In genomic region chr2:102437122-102437521, GRCh38 we compare ENCODE assay signal across 20 cellular contexts. TPM values are rescaled to one million over a fixed set of nuclear protein-coding genes. Genes with fewer than 3 reads are reported as not detected.
"Had no signal": no experiment of that assay in that cellular context is flagged by ENCODE, and none has a peak within 500 bp of the region (broad histone marks: within the 10 kb centered on the region; RNA-seq: fewer than 3 reads in every experiment).

No MANE protein-coding gene starts in this region.

- H3K36me3 ChIP-seq: brain microvascular endothelial cell, gastrocnemius medialis, left ventricle myocardium inferior, sigmoid colon, WERI-Rb-1 had no signal

- H3K9me3 ChIP-seq: gastrocnemius medialis, left ventricle myocardium inferior, sigmoid colon had no signal

- H3K4me3 ChIP-seq: gastrocnemius medialis, left ventricle myocardium inferior, sigmoid colon had no signal

- H3K4me1 ChIP-seq: gastrocnemius medialis, sigmoid colon had no signal

- FAIRE-seq: kidney had no signal

- H3K4me1 Mint-ChIP-seq: nephron progenitor cell had no signal

- H3K27me3 ChIP-seq: brain microvascular endothelial cell, gastrocnemius medialis, sigmoid colon had no signal

- H3K36me3 Mint-ChIP-seq: memory B cell had no signal

- H3K9me3 Mint-ChIP-seq: dendritic cell treated with granulocyte-macrophage colony-stimulating factor and Interleukin-4, amounts not matched to agents 40 ng/mL and 50 ng/mL, for 4 days; effector memory CD8-positive, alpha-beta T cell; memory B cell; nephron progenitor cell had no signal

- ATAC-seq: gastrocnemius medialis had no signal

- H3K27me3 Mint-ChIP-seq: activated CD4-positive, alpha-beta T cell treated with anti-CD3 and anti-CD28 coated beads, Interleukin-2, amount 10 ng/mL, durations not matched to agents 7 days and 5 days; dendritic cell treated with granulocyte-macrophage colony-stimulating factor and Interleukin-4, amounts not matched to agents 40 ng/mL and 50 ng/mL, for 4 days; effector memory CD8-positive, alpha-beta T cell; memory B cell had no signal

- H3K27ac Mint-ChIP-seq: activated CD4-positive, alpha-beta T cell treated with anti-CD3 and anti-CD28 coated beads, Interleukin-2, amount 10 ng/mL, durations not matched to agents 7 days and 5 days; memory B cell; nephron progenitor cell had no signal

- H3K27ac ChIP-seq: brain microvascular endothelial cell, epithelial cell of prostate, gastrocnemius medialis, left ventricle myocardium inferior, sigmoid colon, WERI-Rb-1 had no signal

- H3K4me3 Mint-ChIP-seq: activated CD4-positive, alpha-beta T cell treated with anti-CD3 and anti-CD28 coated beads, Interleukin-2, amount 10 ng/mL, durations not matched to agents 7 days and 5 days; dendritic cell treated with granulocyte-macrophage colony-stimulating factor and Interleukin-4, amounts not matched to agents 40 ng/mL and 50 ng/mL, for 4 days; memory B cell; nephron progenitor cell had no signal

- DNase-seq: activated CD4-positive, alpha-beta T cell treated with anti-CD3 and anti-CD28 coated beads, Interleukin-2, amount 10 ng/mL, durations not matched to agents 7 days and 5 days; activated effector memory CD4-positive, alpha-beta T cell treated with anti-CD3 and anti-CD28 coated beads, Interleukin-2, amount 50 U/mL, for 16 hours; amygdala; brain microvascular endothelial cell; cerebellar nuclear complex; effector memory CD8-positive, alpha-beta T cell; gastrocnemius medialis; kidney; left ventricle myocardium inferior; nephron progenitor cell; sigmoid colon; stimulated activated CD4-positive, alpha-beta T cell treated with anti-CD3 and anti-CD28 coated beads, Interleukin-12 subunit alpha, Interleukin-12 subunit beta, amount 100 ng/mL, for 4 hours; stimulated activated CD4-positive, alpha-beta T cell treated with anti-CD3 and anti-CD28 coated beads, Interleukin-2, amount 100 ng/mL, for 48 hours; stimulated activated CD8-positive, alpha-beta memory T cell treated with anti-CD3 and anti-CD28 coated beads, Interleukin-4, amount 100 ng/mL, for 48 hours; WERI-Rb-1 had no signal

RNA-seq across cellular contexts. Expression of gene IL18RAP, which starts 14.2 kb away (rescaled TPM):
- total RNA-seq: osteoblast had no signal

RNA-seq across cellular contexts. Expression of gene SLC9A4, which starts 35.9 kb away (rescaled TPM):
- total RNA-seq: gastrocnemius medialis, left ventricle myocardium inferior, osteoblast, pulmonary artery endothelial cell, sigmoid colon had no signal
